In genomic region chr5:133824661-133825254, GRCh38 we compare ENCODE assay signal across 9 cellular contexts.
DNase-seq lines count a peak whose midpoint lies in the region; ATAC-seq and TF ChIP-seq lines count a peak whose summit lies in the region.
"Had no signal": no experiment of that assay in that cellular context is flagged by ENCODE, and none has a peak within 500 bp of the region (broad histone marks: within the 10 kb centered on the region; RNA-seq: fewer than 3 reads in every experiment).

No MANE protein-coding gene starts in this region.

- ATAC-seq in HG03025 (IDR thresholded peaks at IDR 0.05; ENCODE audit: low FRiP score, unreplicated experiment) (peak; percentile 76), natural killer cell (no peak)
- ATAC-seq: foreskin keratinocyte had no signal

- peak; percentile 2 for DNase-seq in COLO668 (lab: John Stamatoyannopoulos, UW; ENCODE audit: unreplicated experiment)
- no peak for DNase-seq in natural killer cell
- no peak for DNase-seq in NCI-H446 (lab: John Stamatoyannopoulos, UW)
- no peak for DNase-seq in cerebellum (ENCODE audit: low spot score)
- no peak for DNase-seq in middle frontal gyrus (ENCODE audit: extremely low spot score, low spot score)
- DNase-seq: foreskin keratinocyte had no signal

- TF ChIP-seq CTCF in natural killer cell (IDR thresholded peaks at IDR 0.05) = no peak

- no peaks in the 10 kb centered on the region for H3K36me3 Mint-ChIP-seq in activated naive CD4-positive, alpha-beta T cell treated with anti-CD3 and anti-CD28 coated beads, Interleukin-2, amount 50 U/mL, for 24 hours
- no peaks in the 10 kb centered on the region for H3K36me3 Mint-ChIP-seq in natural killer cell

- H3K27me3 Mint-ChIP-seq in activated naive CD4-positive, alpha-beta T cell treated with anti-CD3 and anti-CD28 coated beads, Interleukin-2, amount 50 U/mL, for 24 hours = no peaks in the 10 kb centered on the region
- H3K27me3 Mint-ChIP-seq in natural killer cell (ENCODE audit: low read depth in 2 of 2) = peaks cover 24 to 29% of the 10 kb centered on the region in 2 donors

- peaks cover 38% of the 10 kb centered on the region for H3K4me1 Mint-ChIP-seq in activated naive CD4-positive, alpha-beta T cell treated with anti-CD3 and anti-CD28 coated beads, Interleukin-2, amount 50 U/mL, for 24 hours
- peaks cover 18 to 25% of the 10 kb centered on the region in 2 donors for H3K4me1 Mint-ChIP-seq in natural killer cell

- H3K27ac Mint-ChIP-seq in activated naive CD4-positive, alpha-beta T cell treated with anti-CD3 and anti-CD28 coated beads, Interleukin-2, amount 50 U/mL, for 24 hours = no peak overlapping the region
- H3K27ac Mint-ChIP-seq in natural killer cell = no peak overlapping the region

- H3K9me3 Mint-ChIP-seq in activated naive CD4-positive, alpha-beta T cell treated with anti-CD3 and anti-CD28 coated beads, Interleukin-2, amount 50 U/mL, for 24 hours = no peaks in the 10 kb centered on the region
- H3K9me3 Mint-ChIP-seq in natural killer cell = no peaks in the 10 kb centered on the region

- intact Hi-C loops in natural killer cell (cut with micrococcal nuclease) = no loop called here

- peak overlapping the region; percentile 1 for H3K4me3 Mint-ChIP-seq in activated naive CD4-positive, alpha-beta T cell treated with anti-CD3 and anti-CD28 coated beads, Interleukin-2, amount 50 U/mL, for 24 hours
- no peak overlapping the region for H3K4me3 Mint-ChIP-seq in natural killer cell

- TF ChIP-seq POLR2A in GM19099 (IDR thresholded peaks at IDR 0.05; ENCODE audit: extremely low read depth, insufficient read length, low read depth) = peak; percentile 59
